ENCODE assay signal across 25 cellular contexts in the genomic region with DNA sequence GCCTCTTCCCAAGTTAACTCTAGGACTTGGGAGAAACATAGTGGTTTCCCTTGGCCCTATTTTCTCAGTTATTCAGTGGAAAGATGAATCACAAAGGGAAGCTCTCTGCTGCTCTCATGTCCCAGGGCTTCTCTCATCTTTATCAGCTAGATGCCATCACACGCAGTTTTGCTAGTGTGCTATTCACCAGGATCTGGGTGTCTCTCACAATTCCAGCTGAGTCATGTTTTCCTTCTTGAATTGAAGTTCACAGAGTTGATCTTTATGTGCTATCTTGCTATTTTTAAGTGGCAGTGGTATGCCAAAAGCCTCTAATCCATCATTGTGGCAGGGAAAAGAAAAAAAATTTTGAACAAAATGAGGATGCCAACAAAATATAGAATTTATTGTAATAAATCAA.
A peak's percentile ranks its signal among the peaks of the same experiment; 100 is the strongest.
DNase-seq lines count a peak whose midpoint lies in the region; ATAC-seq and TF ChIP-seq lines count a peak whose summit lies in the region.
"Had no signal": no experiment of that assay in that cellular context is flagged by ENCODE, and none has a peak within 500 bp of the region (broad histone marks: within the 10 kb centered on the region; RNA-seq: fewer than 3 reads in every experiment).

No MANE protein-coding gene starts in this region.

- no peak overlapping the region for H3K4me3 Mint-ChIP-seq in natural killer cell treated with Interleukin-12 subunit alpha and Interleukin-12 subunit beta and Interleukin-15 and Interleukin-18, amount 100 ng/mL, for 72 hours
- H3K4me3 Mint-ChIP-seq: activated naive CD8-positive, alpha-beta T cell treated with anti-CD3 and anti-CD28 coated beads, Interleukin-2, amount 10 ng/mL, durations not matched to agents 7 days and 5 days; brain; type B pancreatic cell; WTC11 had no signal

- ATAC-seq in natural killer cell treated with Interleukin-12 subunit alpha and Interleukin-12 subunit beta and Interleukin-15 and Interleukin-18, amount 100 ng/mL, for 72 hours, result no peak
- ATAC-seq: lower lobe of right lung, WTC11 had no signal

- intact Hi-C loops in posterior vena cava (cut with DNase I), result no loop called here

- H3K9me3 ChIP-seq in GM23248 (ENCODE audit: low read depth) (peaks cover 3% of the 10 kb centered on the region), fibroblast of lung (ENCODE audit: control insufficient read depth, insufficient read depth, low read depth, low read length) (no peaks in the 10 kb centered on the region), osteoblast (ENCODE audit: low read depth, low read length) (peaks cover 2% of the 10 kb centered on the region)
- H3K9me3 ChIP-seq: Caco-2, lower lobe of right lung had no signal

- H3K27ac ChIP-seq in GM23248 (peak overlapping the region; percentile 3; the same call in 1 of the 2 replicates), fibroblast of lung (ENCODE audit: insufficient read depth, low read length) (no peak overlapping the region), osteoblast (ENCODE audit: low read depth, low read length) (peak overlapping the region; percentile 40)
- H3K27ac ChIP-seq: BLaER1, lower lobe of right lung, RWPE1 had no signal

- H3K79me2 ChIP-seq in GM23248 (ENCODE audit: insufficient read depth), result no peaks in the 10 kb centered on the region
- H3K79me2 ChIP-seq in fibroblast of lung (ENCODE audit: control insufficient read depth, insufficient read depth, low read length), result no peaks in the 10 kb centered on the region
- no peaks in the 10 kb centered on the region for H3K79me2 ChIP-seq in osteoblast (ENCODE audit: insufficient read depth, low read length)

- H3K36me3 ChIP-seq in GM23248 (ENCODE audit: low read depth), result peaks cover 5% of the 10 kb centered on the region; the same call in 1 of the 2 replicates
- no peaks in the 10 kb centered on the region for H3K36me3 ChIP-seq in fibroblast of lung (ENCODE audit: control insufficient read depth, insufficient read depth, low read length)
- no peaks in the 10 kb centered on the region for H3K36me3 ChIP-seq in osteoblast (ENCODE audit: insufficient read depth, low read length)
- H3K36me3 ChIP-seq: BLaER1, lower lobe of right lung had no signal

- no peak overlapping the region for H3K9ac ChIP-seq in GM23248
- no peak overlapping the region for H3K9ac ChIP-seq in fibroblast of lung (ENCODE audit: insufficient read depth, low read length)
- H3K9ac ChIP-seq: BLaER1 had no signal

- no peak overlapping the region for H3K27ac Mint-ChIP-seq in natural killer cell treated with Interleukin-12 subunit alpha and Interleukin-12 subunit beta and Interleukin-15 and Interleukin-18, amount 100 ng/mL, for 72 hours
- H3K27ac Mint-ChIP-seq: activated naive CD8-positive, alpha-beta T cell treated with anti-CD3 and anti-CD28 coated beads, Interleukin-2, amount 10 ng/mL, durations not matched to agents 7 days and 5 days; activated T-helper 2 cell treated with anti-CD3 and anti-CD28 coated beads, Interferon-gamma antibody, Interleukin-2, Interleukin-4, amounts not matched to agents 10 μg/mL and 5 μg/mL and 100 μg/mL, durations not matched to agents 14 hours and 24 hours and 36 hours; brain; type B pancreatic cell; WTC11 had no signal

- no peaks in the 10 kb centered on the region for H3K9me2 ChIP-seq in GM23248 (ENCODE audit: insufficient read depth)

- no peaks in the 10 kb centered on the region for H3K27me3 Mint-ChIP-seq in natural killer cell treated with Interleukin-12 subunit alpha and Interleukin-12 subunit beta and Interleukin-15 and Interleukin-18, amount 100 ng/mL, for 72 hours
- H3K27me3 Mint-ChIP-seq: activated naive CD8-positive, alpha-beta T cell treated with anti-CD3 and anti-CD28 coated beads, Interleukin-2, amount 10 ng/mL, durations not matched to agents 7 days and 5 days; type B pancreatic cell had no signal

- H2AFZ ChIP-seq in GM23248 (no peak overlapping the region), fibroblast of lung (ENCODE audit: low read length) (no peak overlapping the region), osteoblast (ENCODE audit: low read length) (no peak overlapping the region)

- H3K9me3 Mint-ChIP-seq in natural killer cell treated with Interleukin-12 subunit alpha and Interleukin-12 subunit beta and Interleukin-15 and Interleukin-18, amount 100 ng/mL, for 72 hours, result peaks cover 27% of the 10 kb centered on the region
- H3K9me3 Mint-ChIP-seq: WTC11 had no signal

- peak; percentile 57 for DNase-seq in GM23248
- DNase-seq in RPMI7951 (ENCODE audit: low read depth), result peak; percentile 92
- peak; percentile 25 to 87 for DNase-seq in fibroblast of lung (ENCODE audit: low read depth in 2 of 2)
- no peak for DNase-seq in osteoblast (ENCODE audit: insufficient read length, low spot score, missing footprints)
- no peak for DNase-seq in natural killer cell treated with Interleukin-12 subunit alpha and Interleukin-12 subunit beta and Interleukin-15 and Interleukin-18, amount 100 ng/mL, for 72 hours (ENCODE audit: low spot score)
- DNase-seq in posterior vena cava (ENCODE audit: low spot score), result no peak
- no peak for DNase-seq in putamen (ENCODE audit: low spot score)
- DNase-seq in dermis blood vessel endothelial cell, result no peak
- DNase-seq: activated naive CD8-positive, alpha-beta T cell treated with anti-CD3 and anti-CD28 coated beads, Interleukin-2, amount 10 ng/mL, durations not matched to agents 7 days and 5 days; Caco-2; H7; KBM-7; lower lobe of right lung; NCI-H146; NCI-H2171; NCI-H526 treated with DMSO at 0.1 percent for 48 hours; nucleus accumbens; stimulated activated CD4-positive, alpha-beta T cell treated with anti-CD3 and anti-CD28 coated beads, Interleukin-12 subunit alpha, Interleukin-12 subunit beta, amount 100 ng/mL, for 4 hours; T-helper 9 cell had no signal

- TF ChIP-seq CTCF in fibroblast of lung (conservative IDR thresholded peaks at IDR 0.05 in 1 of 2, IDR thresholded peaks at IDR 0.05 in 1 of 2; ENCODE audit: low read depth in 1 of 2, low read length in 2 of 2) (no peak), osteoblast (IDR thresholded peaks at IDR 0.05; ENCODE audit: extremely low read depth, low read depth, low read length) (no peak)

- in situ Hi-C loops in GM23248 (cut with MboI), result no loop called here

- H3K4me1 Mint-ChIP-seq in natural killer cell treated with Interleukin-12 subunit alpha and Interleukin-12 subunit beta and Interleukin-15 and Interleukin-18, amount 100 ng/mL, for 72 hours (ENCODE audit: low read depth in 2 of 2), result no peaks in the 10 kb centered on the region
- H3K4me1 Mint-ChIP-seq: activated naive CD8-positive, alpha-beta T cell treated with anti-CD3 and anti-CD28 coated beads, Interleukin-2, amount 10 ng/mL, durations not matched to agents 7 days and 5 days; brain had no signal

- 57 to 58% methylated on average over 1 of the region's 1 CpG for WGBS in GM23248 (ENCODE audit: low coverage in 1 of 2, low lambda C conversion rate in 2 of 2, missing lambda C conversion rate in 2 of 2), 2 experiments

- H3K27me3 ChIP-seq in GM23248 (replicated peaks; ENCODE audit: insufficient read depth) (no peaks in the 10 kb centered on the region), fibroblast of lung (ENCODE audit: control insufficient read depth, insufficient read depth, low read length) (no peaks in the 10 kb centered on the region), osteoblast (ENCODE audit: insufficient read depth, low read length) (no peaks in the 10 kb centered on the region)
- H3K27me3 ChIP-seq: BLaER1 had no signal

- H3K4me1 ChIP-seq in GM23248 (ENCODE audit: insufficient read depth) (peaks cover 15% of the 10 kb centered on the region), fibroblast of lung (ENCODE audit: control insufficient read depth, extremely low read depth, insufficient read depth, low read length) (no peaks in the 10 kb centered on the region), osteoblast (ENCODE audit: insufficient read depth, low read length) (peaks cover 11% of the 10 kb centered on the region)
- H3K4me1 ChIP-seq: Caco-2, lower lobe of right lung had no signal

- no peaks in the 10 kb centered on the region for H4K20me1 ChIP-seq in GM23248 (ENCODE audit: insufficient read depth)
- no peaks in the 10 kb centered on the region for H4K20me1 ChIP-seq in fibroblast of lung (ENCODE audit: control insufficient read depth, extremely low read depth, insufficient read depth, low read length)
- H4K20me1 ChIP-seq in osteoblast (ENCODE audit: insufficient read depth, low read length), result no peaks in the 10 kb centered on the region
- H4K20me1 ChIP-seq: BLaER1 had no signal

- peaks cover 11% of the 10 kb centered on the region for H3F3A ChIP-seq in GM23248 (ENCODE audit: insufficient read depth)

- H3K4me3 ChIP-seq in GM23248, result no peak overlapping the region
- H3K4me3 ChIP-seq in fibroblast of lung (replicated peaks in 1 of 4; ENCODE audit: control extremely low read depth in 1 of 4, insufficient read depth in 1 of 4, low read depth in 3 of 4, low read length in 4 of 4), result no peak overlapping the region
- no peak overlapping the region for H3K4me3 ChIP-seq in osteoblast (ENCODE audit: insufficient read depth, low read length)
- H3K4me3 ChIP-seq: BLaER1, lower lobe of right lung had no signal

- H3K4me2 ChIP-seq in GM23248 (ENCODE audit: unreplicated experiment), result no peak overlapping the region
- H3K4me2 ChIP-seq in fibroblast of lung (ENCODE audit: extremely low read depth, insufficient read depth, low read length), result no peak overlapping the region
- no peak overlapping the region for H3K4me2 ChIP-seq in osteoblast (ENCODE audit: insufficient read depth, low read length)
- H3K4me2 ChIP-seq: BLaER1 had no signal

- peaks cover 6% of the 10 kb centered on the region for H3K36me3 Mint-ChIP-seq in natural killer cell treated with Interleukin-12 subunit alpha and Interleukin-12 subunit beta and Interleukin-15 and Interleukin-18, amount 100 ng/mL, for 72 hours
- H3K36me3 Mint-ChIP-seq: activated naive CD8-positive, alpha-beta T cell treated with anti-CD3 and anti-CD28 coated beads, Interleukin-2, amount 10 ng/mL, durations not matched to agents 7 days and 5 days; brain; WTC11 had no signal

Comparison
In these comparisons a context has a peak if more than half of its experiments do, and no peak if none do; other contexts are left out.
1. DNase-seq: peak in GM23248 (single experiment), RPMI7951 (single experiment) and fibroblast of lung (2 of 2); none in osteoblast (single experiment), natural killer cell treated with Interleukin-12 subunit alpha and Interleukin-12 subunit beta and Interleukin-15 and Interleukin-18, amount 100 ng/mL, for 72 hours (single experiment), posterior vena cava (single experiment), putamen (single experiment) and dermis blood vessel endothelial cell (single experiment).